1 cellular context compared by ENCODE assay signal in genomic region chr6:44127186-44128019, GRCh38.
TF ChIP-seq lines count a peak whose summit lies in the region.

TSS of gene MRPL14 (minus strand) at chr6:44127452. CDS start at chr6:44116611, 10,841 bp downstream.
TSS of gene TMEM63B (plus strand) at chr6:44127554. CDS start at chr6:44134585, 7,031 bp downstream.

TF ChIP-seq in HepG2, 621 proteins besides CTCF, POLR2A, EP300 and RAD21 (continued from another document and continues in another):
- TF ChIP-seq ZNF740 (CRISPR knock-in tag; IDR thresholded peaks at IDR 0.05) (peak; percentile 84), ZNF3 (CRISPR knock-in tag; IDR thresholded peaks at IDR 0.05) (no peak), ZNF513 (CRISPR knock-in tag; conservative IDR thresholded peaks at IDR 0.05) (no peak), KDM3A (CRISPR knock-in tag; IDR thresholded peaks at IDR 0.05; ENCODE audit: low read depth) (peak; percentile 18; the same call in 1 of the 2 replicates), ZNF639 (CRISPR knock-in tag; conservative IDR thresholded peaks at IDR 0.05) (no peak), ZNF772 (CRISPR knock-in tag; IDR thresholded peaks at IDR 0.05) (peak; percentile 55; the same call in 1 of the 2 replicates), FOXK1 (CRISPR knock-in tag; IDR thresholded peaks at IDR 0.05; ENCODE audit: borderline replicate concordance, low read depth) (no peak; the same call in 1 of the 2 replicates), PHB2 (IDR thresholded peaks at IDR 0.05; ENCODE audit: partially characterized antibody) (no peak), ZNF180 (CRISPR knock-in tag; IDR thresholded peaks at IDR 0.05; ENCODE audit: borderline replicate concordance, low read depth) (no peak), HNF4A (CRISPR knock-in tag; IDR thresholded peaks at IDR 0.05) (no peak), RCOR2 (CRISPR knock-in tag; IDR thresholded peaks at IDR 0.05) (no peak), NR2C2 (CRISPR knock-in tag; IDR thresholded peaks at IDR 0.05; ENCODE audit: borderline replicate concordance) (no peak), CENPT (CRISPR knock-in tag; IDR thresholded peaks at IDR 0.05; ENCODE audit: low read depth) (no peak), PPARG (CRISPR knock-in tag; conservative IDR thresholded peaks at IDR 0.05) (no peak), ZNF382 (CRISPR knock-in tag; IDR thresholded peaks at IDR 0.05; ENCODE audit: borderline replicate concordance) (no peak), ZNF431 (CRISPR knock-in tag; IDR thresholded peaks at IDR 0.05; ENCODE audit: borderline replicate concordance, low read depth) (no peak), ZBTB43 (CRISPR knock-in tag; conservative IDR thresholded peaks at IDR 0.05) (peak; percentile 49; the same call in 1 of the 2 replicates), HDAC1 (CRISPR knock-in tag; IDR thresholded peaks at IDR 0.05) (peak; percentile 31; the same call in 1 of the 2 replicates), ZHX1 (CRISPR knock-in tag; IDR thresholded peaks at IDR 0.05; ENCODE audit: low read depth) (peak; percentile 13; the same call in 1 of the 2 replicates), GATAD2A (CRISPR knock-in tag; IDR thresholded peaks at IDR 0.05) (no peak), ZNF7 (CRISPR knock-in tag; IDR thresholded peaks at IDR 0.05) (no peak), RFX1 (IDR thresholded peaks at IDR 0.05) (no peak), ZNF296 (CRISPR knock-in tag; conservative IDR thresholded peaks at IDR 0.05) (no peak), ZNF567 (CRISPR knock-in tag; IDR thresholded peaks at IDR 0.05; ENCODE audit: borderline replicate concordance) (no peak), AGO2 (optimal IDR thresholded peaks at IDR 0.05; ENCODE audit: low read depth, low read length) (no peak), REST (IDR thresholded peaks at IDR 0.05; ENCODE audit: borderline replicate concordance in 1 of 2, low read depth in 1 of 2, low read length in 2 of 2) (no peak; a peak in 1 of 4 replicates), ZNF572 (CRISPR knock-in tag; IDR thresholded peaks at IDR 0.05) (no peak), KLF16 (CRISPR knock-in tag; IDR thresholded peaks at IDR 0.05) (peak in 1 of 2 experiments; percentile 53; a peak in 1 of 4 replicates), HBP1 (CRISPR knock-in tag; IDR thresholded peaks at IDR 0.05; ENCODE audit: low read depth) (peak; percentile 67; the same call in 1 of the 2 replicates), ZNF510 (CRISPR knock-in tag; IDR thresholded peaks at IDR 0.05; ENCODE audit: low read depth) (no peak), SYNCRIP (IDR thresholded peaks at IDR 0.05; ENCODE audit: insufficient read depth, low read depth, low read length) (no peak), BRF2 (CRISPR knock-in tag; IDR thresholded peaks at IDR 0.05) (no peak), GLI4 (CRISPR knock-in tag; IDR thresholded peaks at IDR 0.05; ENCODE audit: borderline replicate concordance) (no peak), ZNF326 (CRISPR knock-in tag; IDR thresholded peaks at IDR 0.05; ENCODE audit: borderline replicate concordance) (no peak), ZBTB38 (CRISPR knock-in tag; IDR thresholded peaks at IDR 0.05) (no peak), SUZ12 (IDR thresholded peaks at IDR 0.05; ENCODE audit: low read depth, low read length) (no peak), PHF21A (CRISPR knock-in tag; IDR thresholded peaks at IDR 0.05) (no peak), ZNF17 (CRISPR knock-in tag; IDR thresholded peaks at IDR 0.05) (no peak), ZSCAN21 (CRISPR knock-in tag; IDR thresholded peaks at IDR 0.05; ENCODE audit: borderline replicate concordance) (peak; percentile 64; the same call in 1 of the 2 replicates), ATF4 (CRISPR knock-in tag; IDR thresholded peaks at IDR 0.05) (no peak), PAXIP1 (CRISPR knock-in tag; conservative IDR thresholded peaks at IDR 0.05) (peak; percentile 15; the same call in 1 of the 2 replicates), TBX3 (IDR thresholded peaks at IDR 0.05; ENCODE audit: borderline replicate concordance) (no peak), ONECUT2 (CRISPR knock-in tag; IDR thresholded peaks at IDR 0.05) (no peak), MED13 (CRISPR knock-in tag; IDR thresholded peaks at IDR 0.05) (no peak; the same call in 1 of the 2 replicates), TEF (CRISPR knock-in tag; IDR thresholded peaks at IDR 0.05) (no peak), GFI1 (CRISPR knock-in tag; IDR thresholded peaks at IDR 0.05; ENCODE audit: borderline replicate concordance) (no peak)
